34 cellular contexts compared by ENCODE assay signal in the genomic region with DNA sequence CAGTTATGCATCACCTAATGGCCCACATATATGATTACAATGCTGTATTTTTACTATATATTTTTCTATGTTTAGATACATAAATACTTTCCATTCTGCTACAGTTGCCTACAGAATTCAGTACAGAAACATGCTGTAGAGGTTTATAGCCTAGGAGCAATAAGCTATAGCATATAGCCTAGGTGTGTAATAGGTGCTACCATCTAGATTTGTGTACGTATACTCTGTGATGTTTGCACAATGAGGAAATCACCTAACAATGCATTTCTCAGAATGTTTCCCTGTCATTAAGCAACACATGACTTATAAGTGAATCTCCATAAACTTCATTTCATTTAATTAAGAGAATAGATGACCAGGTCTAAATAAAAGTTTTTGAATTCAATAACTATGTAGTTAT. TPM values are rescaled to one million over a fixed set of nuclear protein-coding genes. Genes with fewer than 3 reads are reported as not detected.
DNase-seq lines count a peak whose midpoint lies in the region; ATAC-seq, FAIRE-seq and TF ChIP-seq lines count a peak whose summit lies in the region.
"Had no signal": no experiment of that assay in that cellular context is flagged by ENCODE, and none has a peak within 500 bp of the region (broad histone marks: within the 10 kb centered on the region; RNA-seq: fewer than 3 reads in every experiment).

No MANE protein-coding gene starts in this region.

- H3K9me3 Mint-ChIP-seq in astrocyte (ENCODE audit: unreplicated experiment) (no peaks in the 10 kb centered on the region), type B pancreatic cell (no peaks in the 10 kb centered on the region)
- H3K9me3 Mint-ChIP-seq: activated T-helper 2 cell treated with anti-CD3 and anti-CD28 coated beads, Interferon-gamma antibody, Interleukin-2, Interleukin-4, amounts not matched to agents 10 μg/mL and 5 μg/mL and 100 μg/mL, durations not matched to agents 14 hours and 24 hours and 36 hours; neural crest cell; T-helper 1 cell treated with Interleukin-12 subunit alpha and Interleukin-12 subunit beta and Interleukin-4 antibody, amounts not matched to agents 30 μg/mL and 1 μg/mL, for 36 hours had no signal

- H3K9ac ChIP-seq in astrocyte (ENCODE audit: low read length), result no peak overlapping the region
- H3K9ac ChIP-seq in Karpas-422 (ENCODE audit: low read length), result no peak overlapping the region
- H3K9ac ChIP-seq: parathyroid adenoma had no signal

- H3K9me3 ChIP-seq in left ventricle myocardium inferior (replicated peaks) (no peaks in the 10 kb centered on the region), heart left ventricle (no peaks in the 10 kb centered on the region), astrocyte (ENCODE audit: insufficient read depth, low read depth, low read length) (no peaks in the 10 kb centered on the region), Karpas-422 (ENCODE audit: low read length) (no peaks in the 10 kb centered on the region)
- H3K9me3 ChIP-seq: ascending aorta, upper lobe of right lung had no signal

- H3K27me3 Mint-ChIP-seq in astrocyte (ENCODE audit: low read depth, unreplicated experiment) (no peaks in the 10 kb centered on the region), type B pancreatic cell (no peaks in the 10 kb centered on the region)
- H3K27me3 Mint-ChIP-seq: activated CD4-positive, alpha-beta T cell treated with anti-CD3 and anti-CD28 coated beads for 36 hours; B cell had no signal

- H3K4me1 ChIP-seq in left ventricle myocardium inferior (peaks cover 52% of the 10 kb centered on the region), heart left ventricle (peaks cover 0 to 49% (median 13%) of the 10 kb centered on the region in 12 donors), astrocyte (ENCODE audit: insufficient read depth, low read length) (peaks cover 11% of the 10 kb centered on the region), Karpas-422 (ENCODE audit: low read length) (no peaks in the 10 kb centered on the region)

- no peaks in the 10 kb centered on the region for H3K9me2 ChIP-seq in Karpas-422 (replicated peaks; ENCODE audit: insufficient read depth, low read length)

- DNase-seq in left ventricle myocardium inferior (no peak), heart left ventricle (no peak), astrocyte (ENCODE audit: low read depth) (no peak), type B pancreatic cell (ENCODE audit: extremely low spot score, unreplicated experiment) (no peak), UCSD-AML1 (lab: John Stamatoyannopoulos, UW; ENCODE audit: unreplicated experiment) (no peak), Karpas-422 (no peak), anterior cingulate cortex (lab: John Stamatoyannopoulos, UW) (no peak)
- DNase-seq: activated CD4-positive, alpha-beta T cell treated with anti-CD3 and anti-CD28 coated beads for 36 hours; activated CD8-positive, alpha-beta T cell treated with anti-CD3 and anti-CD28 coated beads, Interleukin-2, amount 10 ng/mL, durations not matched to agents 7 days and 5 days; CD8-positive, alpha-beta memory T cell; central memory CD4-positive, alpha-beta T cell; DMS79 treated with DMSO at 0.1 percent for 48 hours; HCEC 1CT; left cardiac atrium; MM.1S; NCI-H1417 treated with DMSO at 0.1 percent for 48 hours; right cardiac atrium; stimulated activated CD4-positive, alpha-beta T cell treated with anti-CD3 and anti-CD28 coated beads, Interleukin-4, amount 100 ng/mL, for 24 hours; substantia nigra; upper lobe of right lung had no signal

- H3K4me3 Mint-ChIP-seq in astrocyte (ENCODE audit: unreplicated experiment) (no peak overlapping the region), type B pancreatic cell (no peak overlapping the region)
- H3K4me3 Mint-ChIP-seq: activated CD4-positive, alpha-beta T cell treated with anti-CD3 and anti-CD28 coated beads for 36 hours; activated CD8-positive, alpha-beta T cell treated with anti-CD3 and anti-CD28 coated beads, Interleukin-2, amount 10 ng/mL, durations not matched to agents 7 days and 5 days; activated naive CD8-positive, alpha-beta T cell; B cell; CD8-positive, alpha-beta memory T cell; neural crest cell; stimulated activated effector memory CD8-positive, alpha-beta T cell treated with anti-CD3 and anti-CD28 coated beads, Interleukin-12 subunit alpha, Interleukin-12 subunit beta, amount 100 ng/mL, for 72 hours; T-helper 1 cell treated with Interleukin-12 subunit alpha and Interleukin-12 subunit beta and Interleukin-4 antibody, amounts not matched to agents 30 μg/mL and 1 μg/mL, for 36 hours had no signal

- H3K4me2 ChIP-seq in astrocyte (ENCODE audit: low read length) (no peak overlapping the region), Karpas-422 (ENCODE audit: low read depth, low read length, poor library complexity, severe bottlenecking) (no peak overlapping the region)

- no peaks in the 10 kb centered on the region for H4K20me1 ChIP-seq in astrocyte (ENCODE audit: insufficient read depth, low read length)
- no peaks in the 10 kb centered on the region for H4K20me1 ChIP-seq in Karpas-422 (ENCODE audit: insufficient read depth, low read depth, low read length)

- H3K27ac ChIP-seq in left ventricle myocardium inferior (replicated peaks), result peak overlapping the region; percentile 43
- H3K27ac ChIP-seq in heart left ventricle, result peak overlapping the region in 4 of 12 donors; percentile 2 to 42 (median 18)
- H3K27ac ChIP-seq in astrocyte (ENCODE audit: low read depth, low read length), result no peak overlapping the region
- H3K27ac ChIP-seq in Karpas-422 (ENCODE audit: low read length), result no peak overlapping the region
- H3K27ac ChIP-seq: ascending aorta, parathyroid adenoma, upper lobe of right lung had no signal

- ATAC-seq in heart left ventricle, result no peak
- ATAC-seq: activated CD4-positive, alpha-beta T cell treated with anti-CD3 and anti-CD28 coated beads for 36 hours; activated CD8-positive, alpha-beta T cell treated with anti-CD3 and anti-CD28 coated beads, Interleukin-2, amount 10 ng/mL, durations not matched to agents 7 days and 5 days; K562; left cardiac atrium; right cardiac atrium; stimulated activated effector memory CD8-positive, alpha-beta T cell treated with anti-CD3 and anti-CD28 coated beads, Interleukin-12 subunit alpha, Interleukin-12 subunit beta, amount 100 ng/mL, for 72 hours; upper lobe of right lung had no signal

- H3K36me3 ChIP-seq in left ventricle myocardium inferior, result no peaks in the 10 kb centered on the region
- no peaks in the 10 kb centered on the region for H3K36me3 ChIP-seq in heart left ventricle
- no peaks in the 10 kb centered on the region for H3K36me3 ChIP-seq in astrocyte (ENCODE audit: insufficient read depth, low read length)
- no peaks in the 10 kb centered on the region for H3K36me3 ChIP-seq in Karpas-422 (ENCODE audit: insufficient read depth, low read length)
- H3K36me3 ChIP-seq: ascending aorta, upper lobe of right lung had no signal

- no peak for TF ChIP-seq CTCF in left ventricle myocardium inferior (IDR thresholded peaks at IDR 0.05; ENCODE audit: borderline replicate concordance)
- TF ChIP-seq CTCF in heart left ventricle (IDR thresholded peaks at IDR 0.05), result no peak
- TF ChIP-seq CTCF in astrocyte (IDR thresholded peaks at IDR 0.05; ENCODE audit: insufficient read depth, low read depth, low read length), result no peak
- no peak for TF ChIP-seq CTCF in type B pancreatic cell (conservative IDR thresholded peaks at IDR 0.05)

- H3K27me3 ChIP-seq in left ventricle myocardium inferior (ENCODE audit: low read depth), result no peaks in the 10 kb centered on the region
- no peaks in the 10 kb centered on the region for H3K27me3 ChIP-seq in heart left ventricle
- no peaks in the 10 kb centered on the region for H3K27me3 ChIP-seq in astrocyte (ENCODE audit: insufficient read depth, low read length)
- H3K27me3 ChIP-seq in Karpas-422 (ENCODE audit: low read length), result no peaks in the 10 kb centered on the region
- H3K27me3 ChIP-seq: ascending aorta, upper lobe of right lung had no signal

- FAIRE-seq in astrocyte (lab: Jason Lieb, UNC), result peak; percentile 29
- peak; percentile 72 for FAIRE-seq in islet of Langerhans (lab: Jason Lieb, UNC)
- FAIRE-seq: K562 had no signal

- TF ChIP-seq POLR2A in heart left ventricle (IDR thresholded peaks at IDR 0.05), result no peak

- no peaks in the 10 kb centered on the region for H3K79me2 ChIP-seq in astrocyte (ENCODE audit: insufficient read depth, low read length)
- H3K79me2 ChIP-seq in Karpas-422 (ENCODE audit: low read length), result no peaks in the 10 kb centered on the region
- H3K79me2 ChIP-seq: parathyroid adenoma had no signal

- H3K4me1 Mint-ChIP-seq in astrocyte (ENCODE audit: low read depth, unreplicated experiment), result peaks cover 28% of the 10 kb centered on the region
- H3K4me1 Mint-ChIP-seq in type B pancreatic cell (ENCODE audit: unreplicated experiment), result peaks cover 47% of the 10 kb centered on the region
- H3K4me1 Mint-ChIP-seq: CD8-positive, alpha-beta memory T cell; stimulated activated effector memory CD8-positive, alpha-beta T cell treated with anti-CD3 and anti-CD28 coated beads, Interleukin-12 subunit alpha, Interleukin-12 subunit beta, amount 100 ng/mL, for 72 hours had no signal

- intact Hi-C loops in left ventricle myocardium inferior (cut with micrococcal nuclease), result loop anchor here (5.0 kb wide), 1 partner anchor 70 kb away; the partner anchor contains the start of gene COBLL1
- intact Hi-C loops in heart left ventricle (cut with DNase I), result loop anchor here in 7 of 10 donors (2.0 to 10.0 kb wide), 3 partner anchors 70 to 347 kb away; partner anchors contain the start of gene COBLL1 (in 6 of the 7)

- H2AFZ ChIP-seq in astrocyte (ENCODE audit: low read depth, low read length) (no peak overlapping the region), Karpas-422 (ENCODE audit: low read length) (no peak overlapping the region)
- H2AFZ ChIP-seq: parathyroid adenoma had no signal

- H3K4me3 ChIP-seq in left ventricle myocardium inferior, result no peak overlapping the region
- H3K4me3 ChIP-seq in heart left ventricle, result no peak overlapping the region
- H3K4me3 ChIP-seq in astrocyte (ENCODE audit: insufficient read depth, low read depth, low read length), result no peak overlapping the region
- H3K4me3 ChIP-seq in Karpas-422 (ENCODE audit: low read length), result no peak overlapping the region
- H3K4me3 ChIP-seq: ascending aorta, K562, upper lobe of right lung had no signal

- WGBS in heart left ventricle, 4 donors, result 56 to 67% (median 62%) methylated on average over 1 of the region's 1 CpG

- H3K36me3 Mint-ChIP-seq in astrocyte (ENCODE audit: low read depth, unreplicated experiment) (no peaks in the 10 kb centered on the region), type B pancreatic cell (no peaks in the 10 kb centered on the region)
- H3K36me3 Mint-ChIP-seq: activated naive CD8-positive, alpha-beta T cell; CD8-positive, alpha-beta memory T cell; stimulated activated effector memory CD8-positive, alpha-beta T cell treated with anti-CD3 and anti-CD28 coated beads, Interleukin-12 subunit alpha, Interleukin-12 subunit beta, amount 100 ng/mL, for 72 hours had no signal

- H3K27ac Mint-ChIP-seq in astrocyte (ENCODE audit: unreplicated experiment) (no peak overlapping the region), type B pancreatic cell (peak overlapping the region; percentile 65)
- H3K27ac Mint-ChIP-seq: activated CD4-positive, alpha-beta T cell treated with anti-CD3 and anti-CD28 coated beads for 36 hours; activated CD8-positive, alpha-beta T cell treated with anti-CD3 and anti-CD28 coated beads, Interleukin-2, amount 10 ng/mL, durations not matched to agents 7 days and 5 days; activated naive CD8-positive, alpha-beta T cell; activated T-helper 2 cell treated with anti-CD3 and anti-CD28 coated beads, Interferon-gamma antibody, Interleukin-2, Interleukin-4, amounts not matched to agents 10 μg/mL and 5 μg/mL and 100 μg/mL, durations not matched to agents 14 hours and 24 hours and 36 hours; B cell; CD8-positive, alpha-beta memory T cell; stimulated activated effector memory CD8-positive, alpha-beta T cell treated with anti-CD3 and anti-CD28 coated beads, Interleukin-12 subunit alpha, Interleukin-12 subunit beta, amount 100 ng/mL, for 72 hours; T-helper 1 cell treated with Interleukin-12 subunit alpha and Interleukin-12 subunit beta and Interleukin-4 antibody, amounts not matched to agents 30 μg/mL and 1 μg/mL, for 36 hours had no signal

RNA-seq across cellular contexts. Expression of gene SLC38A11, which starts 43.5 kb away (rescaled TPM):
- 0.33 TPM for total RNA-seq in left ventricle myocardium inferior
- total RNA-seq in heart left ventricle, result 1 to 10 TPM in 1 of 9 donors, under 1 TPM in 8; 0.25 to 1.9 (median 0.51) TPM
- 1 to 10 TPM in 1 of 2 donors, under 1 TPM in 1; 0.55 to 1.4 TPM for polyA plus RNA-seq in heart left ventricle
- total RNA-seq in astrocyte, result not detected in 2 replicates
- 3.7 and 13.4 TPM in 2 replicates for total RNA-seq in type B pancreatic cell (ENCODE audit: low replicate concordance)
- total RNA-seq in Karpas-422 (2014; rRNA removed; shearing (Covaris generic); ENCODE audit: low replicate concordance), result not detected in 2 replicates
- total RNA-seq: activated CD4-positive, alpha-beta T cell treated with anti-CD3 and anti-CD28 coated beads for 36 hours; activated CD8-positive, alpha-beta T cell treated with anti-CD3 and anti-CD28 coated beads, Interleukin-2, amount 10 ng/mL, durations not matched to agents 7 days and 5 days; activated T-helper 2 cell treated with anti-CD3 and anti-CD28 coated beads, Interferon-gamma antibody, Interleukin-2, Interleukin-4, amounts not matched to agents 10 μg/mL and 5 μg/mL and 100 μg/mL, durations not matched to agents 14 hours and 24 hours and 36 hours; ascending aorta; CD8-positive, alpha-beta memory T cell; dermis microvascular lymphatic vessel endothelial cell; HT1080; K562; neural crest cell; RPMI7951; SK-MEL-5 had no signal
- polyA plus RNA-seq: CD8-positive, alpha-beta memory T cell; K562 had no signal
